In genomic region chr6:31418251-31418650, GRCh38 we compare ENCODE assay signal across 22 cellular contexts.
"Had no signal": no experiment of that assay in that cellular context is flagged by ENCODE, and none has a peak within 500 bp of the region (broad histone marks: within the 10 kb centered on the region; RNA-seq: fewer than 3 reads in every experiment).

No MANE protein-coding gene starts in this region.

- H3K4me2 ChIP-seq: hepatocyte had no signal

- H3K4me3 ChIP-seq: esophagus squamous epithelium, hepatocyte, left ventricle myocardium inferior, lower lobe of right lung, ovary, right atrium auricular region had no signal

- H3K9me3 Mint-ChIP-seq: neural crest cell had no signal

- H3K9me3 ChIP-seq: esophagus squamous epithelium, lower lobe of right lung, ovary, right atrium auricular region had no signal

- ATAC-seq: left cardiac atrium, lower lobe of right lung, natural killer cell had no signal

- H3K79me2 ChIP-seq: hepatocyte had no signal

- H2AFZ ChIP-seq: hepatocyte had no signal

- H3K36me3 Mint-ChIP-seq: natural killer cell had no signal

- H3K4me1 ChIP-seq: esophagus squamous epithelium, left ventricle myocardium inferior, lower lobe of right lung, right atrium auricular region had no signal

- H3K4me1 Mint-ChIP-seq: mesothelial cell of epicardium, neural crest cell had no signal

- H3K27ac Mint-ChIP-seq: memory B cell, mesothelial cell of epicardium, natural killer cell had no signal

- H3K36me3 ChIP-seq: ovary had no signal

- H3K27me3 Mint-ChIP-seq: memory B cell had no signal

- H3K27ac ChIP-seq: epithelial cell of prostate, esophagus squamous epithelium, hepatocyte, left ventricle myocardium inferior, lower lobe of right lung, ovary, right atrium auricular region had no signal

- FAIRE-seq: endometrium, kidney, small intestine had no signal

- H3K27me3 ChIP-seq: esophagus squamous epithelium, hepatocyte, ovary, right atrium auricular region had no signal

- DNase-seq: effector memory CD4-positive, alpha-beta T cell; esophagus squamous epithelium; foreskin melanocyte; head of caudate nucleus; kidney; left cardiac atrium; left ventricle myocardium inferior; lower lobe of right lung; natural killer cell; nucleus accumbens; ovary; small intestine; stimulated activated CD4-positive, alpha-beta T cell treated with anti-CD3 and anti-CD28 coated beads, Interleukin-12 subunit alpha, Interleukin-12 subunit beta, amount 100 ng/mL, for 4 hours; stimulated activated naive CD4-positive, alpha-beta T cell treated with Interleukin-2 at 50 U/mL for 16 hours; trophoblast cell had no signal

- H3K4me3 Mint-ChIP-seq: memory B cell, mesothelial cell of epicardium, natural killer cell, neural crest cell had no signal
